Comparison of ENCODE assay signal across 8 cellular contexts in the genomic region with DNA sequence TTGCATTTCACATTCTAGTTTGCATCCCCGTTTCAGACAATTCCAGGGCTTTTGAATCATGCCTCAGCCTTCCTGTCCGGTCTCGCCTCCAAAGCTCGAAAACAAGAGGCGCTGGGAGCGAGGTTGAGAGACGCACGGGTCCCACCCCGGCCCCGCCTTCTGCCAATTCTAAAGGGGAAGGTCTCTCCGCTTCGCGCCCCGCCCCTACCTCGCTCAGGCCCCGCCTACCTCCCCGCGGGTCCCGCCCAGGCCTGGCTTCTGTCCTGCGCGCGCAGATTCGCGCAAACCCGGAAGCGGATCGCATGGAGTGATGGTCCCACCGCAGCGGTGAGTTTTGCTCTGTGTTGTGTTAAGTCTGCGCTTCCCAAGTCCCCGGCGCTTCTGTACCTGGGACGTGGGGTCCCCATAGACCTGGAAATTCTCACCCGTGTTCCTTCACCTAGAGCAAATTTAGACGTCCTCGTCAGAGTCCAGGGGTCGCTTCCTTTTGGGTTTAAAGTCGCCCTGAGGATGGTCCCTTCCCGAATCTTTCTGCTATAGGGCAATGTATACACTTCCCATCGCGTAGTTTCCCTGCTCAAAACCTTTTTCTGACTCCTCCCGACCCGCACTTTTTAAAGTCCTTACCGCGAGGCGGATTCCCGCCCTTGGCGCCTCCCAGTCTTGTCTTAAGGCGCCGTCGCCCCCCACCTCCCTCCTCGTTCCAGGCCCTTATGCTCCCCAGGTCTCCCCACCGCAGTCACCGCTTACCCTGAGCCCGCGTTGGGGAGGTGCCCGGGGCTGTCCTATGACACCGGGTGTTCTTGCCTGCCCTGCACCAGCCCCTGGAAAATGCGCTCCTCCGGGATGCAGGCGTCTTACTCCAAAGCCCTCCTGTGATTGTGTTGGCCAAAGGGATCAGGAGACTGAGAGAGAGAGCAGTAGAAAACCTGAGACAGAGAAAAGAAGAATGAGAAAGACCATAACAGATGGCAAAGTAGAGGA. TPM values are rescaled to one million over a fixed set of nuclear protein-coding genes. Genes with fewer than 3 reads are reported as not detected.
DNase-seq lines count a peak whose midpoint lies in the region; ATAC-seq and TF ChIP-seq lines count a peak whose summit lies in the region.

A gene (plus strand): TSS at position 284 of the 984 bp plus-strand sequence. CDS start 7,559 bp downstream, outside the sequence.

- TF ChIP-seq CTCF in GM13976 (IDR thresholded peaks at IDR 0.05; ENCODE audit: borderline replicate concordance, control extremely low read depth, extremely low read depth, insufficient read depth, missing control alignments), result no peak
- TF ChIP-seq CTCF in vagina (IDR thresholded peaks at IDR 0.05), result no peak

- H3K4me3 ChIP-seq in right cardiac atrium (ENCODE audit: low read length), result peak within 1 kb of the TSS; percentile 93
- H3K4me3 ChIP-seq in vagina, result peak within 1 kb of the TSS; percentile 56 to 84

- in situ Hi-C loops in GM13976 (cut with MboI; ENCODE audit: low sequenced_read_pairs, unreplicated experiment), result no loop called here

- no peaks in the 10 kb centered on the region for H3K27me3 Mint-ChIP-seq in T-helper 1 cell treated with Interleukin-12 subunit alpha and Interleukin-12 subunit beta and Interleukin-4 antibody, amounts not matched to agents 30 μg/mL and 1 μg/mL, for 36 hours (ENCODE audit: low read depth)

- peak; percentile 91 for DNase-seq in GM13976 (ENCODE audit: low spot score)
- peak; percentile 66 for DNase-seq in NCI-H1436 treated with DMSO at 0.1 percent for 48 hours (lab: John Stamatoyannopoulos, UW)
- peak; percentile 41 to 96 (median 85) for DNase-seq in anterior cingulate cortex (lab: John Stamatoyannopoulos, UW)
- DNase-seq in right cardiac atrium, result peak; percentile 95 to 99 (median 97)
- peak; percentile 89 for DNase-seq in putamen (ENCODE audit: low spot score)
- DNase-seq in vagina (ENCODE audit: extremely low spot score in 2 of 2), result peak in 1 of 2 donors; percentile 94

- H3K27ac ChIP-seq in right cardiac atrium (ENCODE audit: low read length) (peak within 1 kb of the TSS; percentile 21), vagina (peak within 1 kb of the TSS; percentile 61)

- H3K9me3 Mint-ChIP-seq in T-helper 1 cell treated with Interleukin-12 subunit alpha and Interleukin-12 subunit beta and Interleukin-4 antibody, amounts not matched to agents 30 μg/mL and 1 μg/mL, for 36 hours, result peaks cover 30% of the 10 kb centered on the region

- WGBS in right cardiac atrium, result under 1% methylated on average over 61 of the region's 61 CpGs

- H3K27ac Mint-ChIP-seq in T-helper 1 cell treated with Interleukin-12 subunit alpha and Interleukin-12 subunit beta and Interleukin-4 antibody, amounts not matched to agents 30 μg/mL and 1 μg/mL, for 36 hours, result peak within 1 kb of the TSS; percentile 89

- H3K4me3 Mint-ChIP-seq in T-helper 1 cell treated with Interleukin-12 subunit alpha and Interleukin-12 subunit beta and Interleukin-4 antibody, amounts not matched to agents 30 μg/mL and 1 μg/mL, for 36 hours, result peak within 1 kb of the TSS; percentile 88

- intact Hi-C loops in right cardiac atrium (cut with DNase I) (no loop called here), vagina (cut with DNase I) (no loop called here)

- H3K36me3 Mint-ChIP-seq in T-helper 1 cell treated with Interleukin-12 subunit alpha and Interleukin-12 subunit beta and Interleukin-4 antibody, amounts not matched to agents 30 μg/mL and 1 μg/mL, for 36 hours (ENCODE audit: low read depth), result peaks cover 27% of the 10 kb centered on the region

- ATAC-seq in HG02798 (IDR thresholded peaks at IDR 0.05; ENCODE audit: poor library complexity, unreplicated experiment), result peak; percentile 98
- peak; percentile 100 for ATAC-seq in right cardiac atrium

- H3K27me3 ChIP-seq in right cardiac atrium (ENCODE audit: control insufficient read depth, insufficient read depth), result no peaks in the 10 kb centered on the region
- no peaks in the 10 kb centered on the region for H3K27me3 ChIP-seq in vagina

- H3K4me1 ChIP-seq in right cardiac atrium (ENCODE audit: control insufficient read depth, insufficient read depth, low read length), result no peaks in the 10 kb centered on the region
- H3K4me1 ChIP-seq in vagina, result peaks cover 7% of the 10 kb centered on the region

- peaks cover 0 to 14% of the 10 kb centered on the region in 2 donors for H3K36me3 ChIP-seq in vagina

- H3K9me3 ChIP-seq in right cardiac atrium (ENCODE audit: control insufficient read depth, low read length) (no peaks in the 10 kb centered on the region), vagina (no peaks in the 10 kb centered on the region)

- peaks cover 6% of the 10 kb centered on the region for H3K4me1 Mint-ChIP-seq in T-helper 1 cell treated with Interleukin-12 subunit alpha and Interleukin-12 subunit beta and Interleukin-4 antibody, amounts not matched to agents 30 μg/mL and 1 μg/mL, for 36 hours (ENCODE audit: low read depth)

- peak in 1 of 2 donors; percentile 21 for TF ChIP-seq POLR2A in vagina (IDR thresholded peaks at IDR 0.05)

RNA-seq across cellular contexts. Expression of the gene that starts here (rescaled TPM):
- total RNA-seq in right cardiac atrium (1 to 10 TPM; 3.7 to 4.8 (median 4.4) TPM), vagina (5.2 TPM)
- 2.0 TPM for polyA plus RNA-seq in right cardiac atrium
